ENCODE assay signal across 1 cellular context in genomic region chr4:26372525-26373172, GRCh38.
TF ChIP-seq lines count a peak whose summit lies in the region.

No MANE protein-coding gene starts in this region.

TF ChIP-seq in HepG2, 621 proteins besides CTCF, POLR2A, EP300 and RAD21 (continued from another document and continues in another):
- TF ChIP-seq PAXIP1 (CRISPR knock-in tag; conservative IDR thresholded peaks at IDR 0.05) (peak; percentile 66), ZNF609 (CRISPR knock-in tag; IDR thresholded peaks at IDR 0.05; ENCODE audit: borderline replicate concordance) (peak; percentile 93), FUBP1 (CRISPR knock-in tag; IDR thresholded peaks at IDR 0.05; ENCODE audit: borderline replicate concordance) (no peak), ELF4 (CRISPR knock-in tag; IDR thresholded peaks at IDR 0.05; ENCODE audit: borderline replicate concordance) (no peak), GPN1 (CRISPR knock-in tag; IDR thresholded peaks at IDR 0.05; ENCODE audit: borderline replicate concordance) (no peak), DNMT1 (CRISPR knock-in tag; IDR thresholded peaks at IDR 0.05) (no peak), ZNF253 (CRISPR knock-in tag; IDR thresholded peaks at IDR 0.05; ENCODE audit: borderline replicate concordance) (no peak), ZNF891 (CRISPR knock-in tag; IDR thresholded peaks at IDR 0.05) (no peak), ZNF34 (CRISPR knock-in tag; IDR thresholded peaks at IDR 0.05; ENCODE audit: borderline replicate concordance) (no peak), NR2F1 (CRISPR knock-in tag; IDR thresholded peaks at IDR 0.05) (no peak), SP2 (CRISPR knock-in tag; IDR thresholded peaks at IDR 0.05) (no peak), SRY (CRISPR knock-in tag; IDR thresholded peaks at IDR 0.05) (no peak), NAIF1 (CRISPR knock-in tag; IDR thresholded peaks at IDR 0.05; ENCODE audit: borderline replicate concordance) (no peak), ZBED4 (CRISPR knock-in tag; IDR thresholded peaks at IDR 0.05; ENCODE audit: borderline replicate concordance) (no peak), THRA (CRISPR knock-in tag; IDR thresholded peaks at IDR 0.05; ENCODE audit: borderline replicate concordance) (no peak), ELF3 (CRISPR knock-in tag; IDR thresholded peaks at IDR 0.05) (no peak), TRAFD1 (CRISPR knock-in tag; IDR thresholded peaks at IDR 0.05; ENCODE audit: borderline replicate concordance) (no peak), ZNF234 (CRISPR knock-in tag; conservative IDR thresholded peaks at IDR 0.05) (no peak), ZNF569 (CRISPR knock-in tag; IDR thresholded peaks at IDR 0.05; ENCODE audit: borderline replicate concordance) (no peak), HNRNPK (IDR thresholded peaks at IDR 0.05; ENCODE audit: low read depth, low read length, poor library complexity, severe bottlenecking) (no peak), NCOR1 (IDR thresholded peaks at IDR 0.05; ENCODE audit: borderline replicate concordance, low read length) (no peak), ERF (CRISPR knock-in tag; IDR thresholded peaks at IDR 0.05) (0 out of 2 replicates have a peak, but pooled peaks have one; percentile 17), THAP8 (CRISPR knock-in tag; IDR thresholded peaks at IDR 0.05; ENCODE audit: borderline replicate concordance) (no peak), ZNF709 (CRISPR knock-in tag; IDR thresholded peaks at IDR 0.05) (no peak), ZBTB44 (CRISPR knock-in tag; IDR thresholded peaks at IDR 0.05) (no peak), ZGPAT (CRISPR knock-in tag; IDR thresholded peaks at IDR 0.05) (peak; percentile 36; the same call in 1 of the 2 replicates), ZFAT (CRISPR knock-in tag; conservative IDR thresholded peaks at IDR 0.05) (no peak), ZBTB20 (CRISPR knock-in tag; IDR thresholded peaks at IDR 0.05; ENCODE audit: borderline replicate concordance, low read depth) (no peak), HMGXB4 (CRISPR knock-in tag; IDR thresholded peaks at IDR 0.05; ENCODE audit: borderline replicate concordance in 1 of 2, low read depth in 1 of 2) (no peak), KAT7 (CRISPR knock-in tag; IDR thresholded peaks at IDR 0.05; ENCODE audit: borderline replicate concordance) (no peak), CBX2 (IDR thresholded peaks at IDR 0.05; ENCODE audit: low read depth, low read length) (no peak), CBX2 (CRISPR knock-in tag; IDR thresholded peaks at IDR 0.05; ENCODE audit: low read depth) (no peak), TGIF2 (CRISPR knock-in tag; IDR thresholded peaks at IDR 0.05) (no peak)
